In genomic region chr14:97846156-97846555, GRCh38 we compare ENCODE assay signal across 22 cellular contexts.
"Had no signal": no experiment of that assay in that cellular context is flagged by ENCODE, and none has a peak within 500 bp of the region (broad histone marks: within the 10 kb centered on the region; RNA-seq: fewer than 3 reads in every experiment).

No MANE protein-coding gene starts in this region.

- H3K27ac Mint-ChIP-seq: activated naive CD8-positive, alpha-beta T cell; memory B cell; natural killer cell treated with Interleukin-12 subunit alpha and Interleukin-12 subunit beta and Interleukin-15 and Interleukin-18, amount 100 ng/mL, for 72 hours; progenitor cell of endocrine pancreas had no signal

- H3K9me3 ChIP-seq: esophagus squamous epithelium, right atrium auricular region, stomach, testis, upper lobe of right lung had no signal

- H3K4me3 Mint-ChIP-seq: activated naive CD8-positive, alpha-beta T cell; memory B cell; natural killer cell treated with Interleukin-12 subunit alpha and Interleukin-12 subunit beta and Interleukin-15 and Interleukin-18, amount 100 ng/mL, for 72 hours had no signal

- H3K9me3 Mint-ChIP-seq: natural killer cell treated with Interleukin-12 subunit alpha and Interleukin-12 subunit beta and Interleukin-15 and Interleukin-18, amount 100 ng/mL, for 72 hours had no signal

- DNase-seq: activated CD4-positive, alpha-beta T cell treated with anti-CD3 and anti-CD28 coated beads, Interleukin-2, amount 50 U/mL, for 4 hours; activated CD8-positive, alpha-beta memory T cell treated with anti-CD3 and anti-CD28 coated beads, Interleukin-2, amount 50 U/mL, for 48 hours; activated effector memory CD4-positive, alpha-beta T cell treated with anti-CD3 and anti-CD28 coated beads, Interleukin-2, amount 50 U/mL, for 16 hours; anterior cingulate cortex; brain microvascular endothelial cell; cortex of kidney; effector CD4-positive, alpha-beta T cell; esophagus squamous epithelium; hippocampal formation; left ventricle myocardium superior; stimulated activated CD4-positive, alpha-beta T cell treated with anti-CD3 and anti-CD28 coated beads, Interleukin-15, amount 100 ng/mL, for 24 hours; stimulated activated CD4-positive, alpha-beta T cell treated with anti-CD3 and anti-CD28 coated beads, Interleukin-4, amount 100 ng/mL, for 4 hours; stimulated activated CD8-positive, alpha-beta memory T cell treated with anti-CD3 and anti-CD28 coated beads, Interleukin-4, amount 100 ng/mL, for 48 hours; stomach; testis; upper lobe of right lung had no signal

- ATAC-seq: left ventricle myocardium superior, upper lobe of right lung had no signal

- H3K36me3 Mint-ChIP-seq: activated naive CD8-positive, alpha-beta T cell; memory B cell; natural killer cell treated with Interleukin-12 subunit alpha and Interleukin-12 subunit beta and Interleukin-15 and Interleukin-18, amount 100 ng/mL, for 72 hours had no signal

- H3K27me3 Mint-ChIP-seq: activated naive CD8-positive, alpha-beta T cell; memory B cell had no signal

- H3K4me1 Mint-ChIP-seq: memory B cell had no signal

- FAIRE-seq: endothelial cell of umbilical vein had no signal
